Comparison of ENCODE assay signal across 27 cellular contexts in the genomic region with DNA sequence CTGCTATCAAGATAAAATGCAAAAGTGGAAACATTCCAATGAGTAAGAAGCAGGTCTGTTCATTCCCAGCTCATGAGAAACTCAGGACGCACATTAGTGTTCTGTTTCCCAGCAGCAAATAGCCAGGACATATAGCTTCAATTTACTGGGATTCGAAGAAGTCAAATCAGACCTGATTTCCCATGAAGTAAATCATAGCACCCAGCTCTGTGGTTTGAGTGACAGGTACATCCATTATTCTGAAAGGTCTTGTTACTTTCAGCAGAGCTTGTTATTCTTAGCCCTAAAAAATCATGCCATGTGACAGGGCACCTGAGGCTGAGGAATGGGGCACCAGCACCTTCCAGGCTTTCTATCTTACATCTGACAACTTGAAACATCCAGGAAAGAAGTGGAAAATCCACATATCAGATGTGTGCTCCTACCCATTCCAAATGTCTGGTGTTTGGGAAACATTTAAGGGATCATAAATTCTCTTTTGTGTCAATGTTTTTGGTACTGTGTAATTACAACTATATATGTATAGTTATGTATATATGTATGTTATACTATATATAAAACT.
"Had no signal": no experiment of that assay in that cellular context is flagged by ENCODE, and none has a peak within 500 bp of the region (broad histone marks: within the 10 kb centered on the region; RNA-seq: fewer than 3 reads in every experiment).

No MANE protein-coding gene starts in this region.

- H3K27ac ChIP-seq: dorsolateral prefrontal cortex, epithelial cell of prostate, foreskin keratinocyte, heart right ventricle, left lung, ovary, psoas muscle, skin epidermis, spleen, suprapubic skin, transverse colon, vagina had no signal

- DNase-seq: dorsolateral prefrontal cortex; effector CD4-positive, alpha-beta T cell; foreskin keratinocyte; glutamatergic neuron; heart right ventricle; hippocampal formation; left cardiac atrium; left lung; mesenchymal stem cell; mucosa of descending colon; naive B cell; nucleus accumbens; ovary; posterior cingulate gyrus; psoas muscle; right cardiac atrium; spleen; stimulated activated CD4-positive, alpha-beta T cell treated with anti-CD3 and anti-CD28 coated beads, Interleukin-2, amount 100 ng/mL, for 48 hours; stimulated activated naive B cell treated with anti-CD40 and anti-IgM and Interleukin-4, amounts not matched to agents 10 μg/mL and 1 μg/mL and 100 μg/mL, for 72 hours; stimulated activated naive CD8-positive, alpha-beta T cell treated with anti-CD3 and anti-CD28 coated beads, Interleukin-15, amount 100 ng/mL, for 72 hours; transverse colon had no signal

- H3K27ac Mint-ChIP-seq: mesothelial cell of epicardium; natural killer cell treated with Interleukin-12 subunit alpha and Interleukin-12 subunit beta and Interleukin-15 and Interleukin-18, amount 100 ng/mL, for 72 hours; stimulated activated naive B cell treated with anti-CD40 and anti-IgM and Interleukin-4, amounts not matched to agents 10 μg/mL and 1 μg/mL and 100 μg/mL, for 72 hours; stimulated activated naive CD8-positive, alpha-beta T cell treated with anti-CD3 and anti-CD28 coated beads, Interleukin-15, amount 100 ng/mL, for 72 hours had no signal

- H3K36me3 Mint-ChIP-seq: mesothelial cell of epicardium; natural killer cell treated with Interleukin-12 subunit alpha and Interleukin-12 subunit beta and Interleukin-15 and Interleukin-18, amount 100 ng/mL, for 72 hours; stimulated activated naive B cell treated with anti-CD40 and anti-IgM and Interleukin-4, amounts not matched to agents 10 μg/mL and 1 μg/mL and 100 μg/mL, for 72 hours had no signal

- H3K4me1 Mint-ChIP-seq: stimulated activated naive B cell treated with anti-CD40 and anti-IgM and Interleukin-4, amounts not matched to agents 10 μg/mL and 1 μg/mL and 100 μg/mL, for 72 hours; stimulated activated naive CD8-positive, alpha-beta T cell treated with anti-CD3 and anti-CD28 coated beads, Interleukin-15, amount 100 ng/mL, for 72 hours had no signal

- H3K36me3 ChIP-seq: heart right ventricle, left lung, ovary, spleen, suprapubic skin, transverse colon, vagina had no signal

- H3K4me1 ChIP-seq: foreskin keratinocyte, heart right ventricle, left lung, psoas muscle, spleen, transverse colon, vagina had no signal

- H3K27me3 ChIP-seq: dorsolateral prefrontal cortex, foreskin keratinocyte, heart right ventricle, left lung, ovary, spleen, suprapubic skin, transverse colon, vagina had no signal

- H3K9me3 ChIP-seq: heart right ventricle, left lung, mucosa of descending colon, ovary, psoas muscle, spleen, suprapubic skin, transverse colon, vagina had no signal

- H3K4me3 ChIP-seq: dorsolateral prefrontal cortex, heart right ventricle, left lung, mucosa of descending colon, ovary, psoas muscle, skin epidermis, spleen, suprapubic skin, transverse colon, vagina had no signal

- H3K9me3 Mint-ChIP-seq: mesothelial cell of epicardium; naive B cell; natural killer cell treated with Interleukin-12 subunit alpha and Interleukin-12 subunit beta and Interleukin-15 and Interleukin-18, amount 100 ng/mL, for 72 hours; stimulated activated naive B cell treated with anti-CD40 and anti-IgM and Interleukin-4, amounts not matched to agents 10 μg/mL and 1 μg/mL and 100 μg/mL, for 72 hours; stimulated activated naive CD8-positive, alpha-beta T cell treated with anti-CD3 and anti-CD28 coated beads, Interleukin-15, amount 100 ng/mL, for 72 hours had no signal

- H3K4me3 Mint-ChIP-seq: mesothelial cell of epicardium; naive B cell; natural killer cell treated with Interleukin-12 subunit alpha and Interleukin-12 subunit beta and Interleukin-15 and Interleukin-18, amount 100 ng/mL, for 72 hours; stimulated activated naive B cell treated with anti-CD40 and anti-IgM and Interleukin-4, amounts not matched to agents 10 μg/mL and 1 μg/mL and 100 μg/mL, for 72 hours; stimulated activated naive CD8-positive, alpha-beta T cell treated with anti-CD3 and anti-CD28 coated beads, Interleukin-15, amount 100 ng/mL, for 72 hours had no signal

- H3K27me3 Mint-ChIP-seq: naive B cell; stimulated activated naive CD8-positive, alpha-beta T cell treated with anti-CD3 and anti-CD28 coated beads, Interleukin-15, amount 100 ng/mL, for 72 hours had no signal
